Comparison of ENCODE assay signal across 22 cellular contexts in the genomic region with DNA sequence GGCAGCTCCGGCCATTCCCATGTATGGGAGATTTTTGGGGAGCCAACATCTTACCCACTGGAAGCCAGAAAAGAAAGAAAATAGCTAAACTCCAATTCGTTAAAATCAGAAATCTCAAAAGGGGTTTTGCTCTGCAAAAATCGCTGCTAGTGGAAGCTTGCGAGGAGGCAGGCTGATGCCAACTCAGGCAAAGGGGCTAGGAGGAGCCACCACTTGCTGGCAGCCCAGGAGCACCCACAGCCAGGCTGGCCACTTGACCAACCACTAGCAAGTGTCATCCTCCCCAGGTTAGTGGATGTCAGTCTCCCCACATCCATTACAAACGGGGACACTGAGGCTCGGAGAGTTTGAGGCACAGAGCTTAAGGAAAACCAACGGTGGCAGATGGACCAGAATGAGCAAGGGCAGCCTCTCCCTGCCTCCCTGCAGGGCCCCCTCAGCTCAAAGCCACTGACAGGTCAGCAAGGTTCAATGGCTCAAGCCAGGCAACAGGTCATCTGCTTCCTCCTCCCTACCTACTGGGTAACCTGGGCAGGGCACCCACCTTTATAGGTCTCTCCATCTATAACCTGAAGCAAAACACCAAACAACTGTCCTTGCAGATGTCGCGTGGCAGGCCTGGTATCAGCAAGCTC. TPM values are rescaled to one million over a fixed set of nuclear protein-coding genes. Genes with fewer than 3 reads are reported as not detected.
DNase-seq lines count a peak whose midpoint lies in the region; ATAC-seq and TF ChIP-seq lines count a peak whose summit lies in the region.
"Had no signal": no experiment of that assay in that cellular context is flagged by ENCODE, and none has a peak within 500 bp of the region (broad histone marks: within the 10 kb centered on the region; RNA-seq: fewer than 3 reads in every experiment).

No MANE protein-coding gene starts in this region.

- H3K27ac ChIP-seq in cardiac muscle cell (peak overlapping the region; percentile 79), heart right ventricle (no peak overlapping the region), upper lobe of right lung (peak overlapping the region; percentile 11)

- WGBS in heart right ventricle, 2 donors: 85 to 90% methylated on average over 9 of the region's 9 CpGs

- H3K4me3 Mint-ChIP-seq in memory B cell: peak overlapping the region; percentile 79
- H3K4me3 Mint-ChIP-seq: activated naive CD8-positive, alpha-beta T cell treated with anti-CD3 and anti-CD28 coated beads, Interleukin-2, amount 10 ng/mL, durations not matched to agents 7 days and 5 days; WTC11 had no signal

- H3K4me1 Mint-ChIP-seq in memory B cell: peaks cover 45% of the 10 kb centered on the region

- H3K4me3 ChIP-seq in cardiac muscle cell: no peak overlapping the region
- no peak overlapping the region for H3K4me3 ChIP-seq in heart right ventricle
- H3K4me3 ChIP-seq in upper lobe of right lung: no peak overlapping the region

- H3K9me3 ChIP-seq in cardiac muscle cell (ENCODE audit: low read depth) (no peaks in the 10 kb centered on the region), heart right ventricle (no peaks in the 10 kb centered on the region), upper lobe of right lung (no peaks in the 10 kb centered on the region)

- H3K27ac Mint-ChIP-seq in memory B cell: peak overlapping the region; percentile 76
- H3K27ac Mint-ChIP-seq: activated naive CD8-positive, alpha-beta T cell treated with anti-CD3 and anti-CD28 coated beads, Interleukin-2, amount 10 ng/mL, durations not matched to agents 7 days and 5 days; activated T-helper 2 cell treated with anti-CD3 and anti-CD28 coated beads, Interferon-gamma antibody, Interleukin-2, Interleukin-4, amounts not matched to agents 10 μg/mL and 5 μg/mL and 100 μg/mL, durations not matched to agents 14 hours and 24 hours and 36 hours had no signal

- DNase-seq in cardiac muscle cell (ENCODE audit: low read depth in 1 of 2, low spot score in 1 of 2) (no peak), heart right ventricle (no peak), NCI-H226 (peak; percentile 0), memory B cell (ENCODE audit: low spot score in 2 of 2) (no peak), upper lobe of right lung (no peak), SHP77 treated with DMSO at 0.1 percent for 48 hours (lab: John Stamatoyannopoulos, UW) (no peak), Kasumi-1 (lab: John Stamatoyannopoulos, UW) (no peak)
- DNase-seq: activated CD4-positive, alpha-beta T cell treated with anti-CD3 and anti-CD28 coated beads, Interleukin-2, amount 50 U/mL, for 4 hours; activated CD8-positive, alpha-beta memory T cell treated with anti-CD3 and anti-CD28 coated beads, Interleukin-2, amount 50 U/mL, for 4 hours; activated naive CD8-positive, alpha-beta T cell treated with anti-CD3 and anti-CD28 coated beads, Interleukin-2, amount 10 ng/mL, durations not matched to agents 7 days and 5 days; AML-193; cerebellar nuclear complex; GDM1; glutamatergic neuron; kidney glomerular epithelial cell; NCI-H1092 treated with DMSO at 0.1 percent for 48 hours; NCI-H1930; NCI-H774; SW 1271 had no signal

- peaks cover 2% of the 10 kb centered on the region for H3K27me3 Mint-ChIP-seq in memory B cell

- no peaks in the 10 kb centered on the region for H3K9me3 Mint-ChIP-seq in memory B cell
- H3K9me3 Mint-ChIP-seq: activated naive CD8-positive, alpha-beta T cell treated with anti-CD3 and anti-CD28 coated beads, Interleukin-2, amount 10 ng/mL, durations not matched to agents 7 days and 5 days; activated T-helper 2 cell treated with anti-CD3 and anti-CD28 coated beads, Interferon-gamma antibody, Interleukin-2, Interleukin-4, amounts not matched to agents 10 μg/mL and 5 μg/mL and 100 μg/mL, durations not matched to agents 14 hours and 24 hours and 36 hours; WTC11 had no signal

- H3K4me1 ChIP-seq in cardiac muscle cell (ENCODE audit: low read depth) (peaks cover 12% of the 10 kb centered on the region), heart right ventricle (peaks cover 0 to 41% (median 11%) of the 10 kb centered on the region in 9 donors), upper lobe of right lung (peaks cover 9% of the 10 kb centered on the region)

- intact Hi-C loops in heart right ventricle (cut with DNase I) (no loop called here), upper lobe of right lung (cut with DNase I) (no loop called here)

- ATAC-seq in heart right ventricle (no peak), memory B cell (ENCODE audit: low read depth) (no peak), upper lobe of right lung (no peak), HG03469 (IDR thresholded peaks at IDR 0.05; ENCODE audit: unreplicated experiment) (no peak)
- ATAC-seq: WTC11 had no signal

- H3K36me3 ChIP-seq in cardiac muscle cell: no peaks in the 10 kb centered on the region
- no peaks in the 10 kb centered on the region for H3K36me3 ChIP-seq in heart right ventricle
- no peaks in the 10 kb centered on the region for H3K36me3 ChIP-seq in upper lobe of right lung

- TF ChIP-seq CTCF in cardiac muscle cell (IDR thresholded peaks at IDR 0.05; ENCODE audit: low read depth, low read length) (no peak), heart right ventricle (IDR thresholded peaks at IDR 0.05) (no peak), upper lobe of right lung (IDR thresholded peaks at IDR 0.05) (no peak)

- no peaks in the 10 kb centered on the region for H3K36me3 Mint-ChIP-seq in memory B cell
- H3K36me3 Mint-ChIP-seq: activated naive CD8-positive, alpha-beta T cell treated with anti-CD3 and anti-CD28 coated beads, Interleukin-2, amount 10 ng/mL, durations not matched to agents 7 days and 5 days; WTC11 had no signal

- H3K27me3 ChIP-seq in cardiac muscle cell (no peaks in the 10 kb centered on the region), heart right ventricle (no peaks in the 10 kb centered on the region), upper lobe of right lung (no peaks in the 10 kb centered on the region)

RNA-seq across cellular contexts. Expression of gene KCNN3, which starts 10.8 kb away (rescaled TPM):
- total RNA-seq in cardiac muscle cell (0.81 and 1.5 TPM in 2 replicates), heart right ventricle (1 to 10 TPM in 9 of 10 donors, under 1 TPM in 1; 0.52 to 5.9 (median 2.7) TPM), upper lobe of right lung (7.6 TPM)
- polyA plus RNA-seq in cardiac muscle cell (1.1 and 2.9 TPM in 2 replicates), heart right ventricle (under 1 TPM; 0.17 to 0.59 TPM)

Comparison
In these comparisons a context has a peak if more than half of its experiments do, and no peak if none do; other contexts are left out.
1. H3K27ac ChIP-seq: peak in cardiac muscle cell (single experiment) and upper lobe of right lung (single experiment); none in heart right ventricle (0 of 10).